ENCODE assay signal across 8 cellular contexts in genomic region chr12:74021937-74022336, GRCh38.
DNase-seq lines count a peak whose midpoint lies in the region; ATAC-seq and TF ChIP-seq lines count a peak whose summit lies in the region.

No MANE protein-coding gene starts in this region.

- H3K27me3 ChIP-seq in DOHH2 (ENCODE audit: control insufficient read depth, low read length) (no peaks in the 10 kb centered on the region), brain microvascular endothelial cell (replicated peaks) (no peaks in the 10 kb centered on the region)

- H3K36me3 ChIP-seq in DOHH2 (ENCODE audit: control insufficient read depth, low read length) (no peaks in the 10 kb centered on the region), brain microvascular endothelial cell (replicated peaks) (no peaks in the 10 kb centered on the region)

- no peak overlapping the region for H3K4me3 ChIP-seq in DOHH2 (ENCODE audit: low read length)
- no peak overlapping the region for H3K4me3 ChIP-seq in brain microvascular endothelial cell (ENCODE audit: low read depth, low read length)

- DNase-seq in NCI-H526 treated with DMSO at 0.1 percent for 48 hours (lab: John Stamatoyannopoulos, UW) (peak; percentile 27), brain microvascular endothelial cell (peak; percentile 58), left colon (peak in 1 of 2 donors; percentile 6)
- DNase-seq in activated CD4-positive, CD25-positive, alpha-beta regulatory T cell treated with anti-CD3 and anti-CD28 coated beads, Interleukin-2, amount 50 U/mL, for 72 hours = no peak
- DNase-seq in activated effector memory CD4-positive, alpha-beta T cell treated with Interleukin-2 at 50 U/mL for 16 hours = no peak

- H4K20me1 ChIP-seq in DOHH2 (ENCODE audit: control insufficient read depth, insufficient read depth, low read depth, low read length) = no peaks in the 10 kb centered on the region

- in situ Hi-C loops in brain microvascular endothelial cell (cut with HindIII; ENCODE audit: low pct_ligation_motif_present, low sequenced_read_pairs) = no loop called here

- ATAC-seq in GM19025 (IDR thresholded peaks at IDR 0.05; ENCODE audit: low read depth, unreplicated experiment) (peak; percentile 99), HG03064 (IDR thresholded peaks at IDR 0.05; ENCODE audit: low read depth, unreplicated experiment) (peak; percentile 99), left colon (peak; percentile 35)

- no peaks in the 10 kb centered on the region for H3K79me2 ChIP-seq in DOHH2 (ENCODE audit: control insufficient read depth, low read length)

- no peaks in the 10 kb centered on the region for H3K9me3 ChIP-seq in DOHH2 (ENCODE audit: control insufficient read depth, insufficient read depth, low read length)

- H3K27ac ChIP-seq in DOHH2 (ENCODE audit: low read depth, low read length) (no peak overlapping the region), brain microvascular endothelial cell (no peak overlapping the region)

- H3K4me2 ChIP-seq in DOHH2 (ENCODE audit: low read length) = no peak overlapping the region

- H3F3A ChIP-seq in DOHH2 (ENCODE audit: control insufficient read depth, insufficient read depth) = no peaks in the 10 kb centered on the region

- no peaks in the 10 kb centered on the region for H3K9me2 ChIP-seq in DOHH2 (replicated peaks; ENCODE audit: control insufficient read depth, low read length)

- no peaks in the 10 kb centered on the region for H3K4me1 ChIP-seq in DOHH2 (ENCODE audit: control insufficient read depth, low read length)

- intact Hi-C loops in left colon (cut with DNase I, micrococcal nuclease) = no loop called here

- TF ChIP-seq CTCF in DOHH2 (IDR thresholded peaks at IDR 0.05; ENCODE audit: low read depth, low read length, poor library complexity, severe bottlenecking) (peak; percentile 59), brain microvascular endothelial cell (IDR thresholded peaks at IDR 0.05; ENCODE audit: low read depth, low read length, missing control alignments) (peak; percentile 90)

Comparison
In these comparisons a context has a peak if more than half of its experiments do, and no peak if none do; other contexts are left out.
1. ATAC-seq: peak in every context shown above with its lines; median percentile 99 in GM19025; 99 in HG03064; 35 in left colon.
2. DNase-seq: peak in NCI-H526 treated with DMSO at 0.1 percent for 48 hours (single experiment) and brain microvascular endothelial cell (single experiment); none in activated CD4-positive, CD25-positive, alpha-beta regulatory T cell treated with anti-CD3 and anti-CD28 coated beads, Interleukin-2, amount 50 U/mL, for 72 hours (single experiment) and activated effector memory CD4-positive, alpha-beta T cell treated with Interleukin-2 at 50 U/mL for 16 hours (single experiment).